ENCODE assay signal across 15 cellular contexts in the genomic region with DNA sequence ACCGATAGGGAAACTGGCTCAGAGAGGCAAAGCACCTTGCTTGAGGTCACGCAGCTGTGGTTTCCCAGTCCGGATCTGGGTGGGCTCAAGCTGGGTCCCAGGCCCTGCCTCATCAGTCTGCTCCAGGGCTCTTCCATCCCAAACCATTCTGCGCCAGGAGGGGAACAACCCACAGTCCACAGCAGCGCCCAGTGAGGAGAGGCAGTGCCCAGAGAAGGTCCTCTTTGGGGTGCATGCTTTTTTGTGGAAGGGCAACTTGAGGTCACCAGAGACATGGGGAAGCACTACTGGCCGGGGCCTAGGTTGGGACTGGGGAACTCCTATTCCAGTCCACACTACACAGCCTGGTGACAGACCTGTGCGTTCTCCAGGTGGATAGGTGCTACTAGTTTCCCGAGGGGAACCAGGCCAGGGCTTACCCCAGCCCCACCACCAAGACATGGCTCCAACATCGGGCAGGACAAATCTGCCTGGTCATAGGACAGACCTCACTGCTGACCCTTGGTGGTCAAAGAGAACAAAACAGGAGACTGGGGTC.
"Had no signal": no experiment of that assay in that cellular context is flagged by ENCODE, and none has a peak within 500 bp of the region (broad histone marks: within the 10 kb centered on the region; RNA-seq: fewer than 3 reads in every experiment).

No MANE protein-coding gene starts in this region.

- H3K4me1 ChIP-seq: body of pancreas, SJCRH30 had no signal

- H3K4me1 Mint-ChIP-seq: memory B cell had no signal

- H3K27me3 ChIP-seq: body of pancreas, ovary had no signal

- H3K27ac ChIP-seq: body of pancreas, ovary, SJCRH30 had no signal

- DNase-seq: activated CD4-positive, alpha-beta memory T cell treated with anti-CD3 and anti-CD28 coated beads for 36 hours; activated T-cell treated with anti-CD3 and anti-CD28 coated beads for 4 hours; amniotic stem cell; body of pancreas; central memory CD4-positive, alpha-beta T cell; dermis blood vessel endothelial cell; erythroblast; left colon; nephron progenitor cell; SJCRH30 had no signal

- ATAC-seq: activated naive CD4-positive, alpha-beta T cell treated with anti-CD3 and anti-CD28 coated beads, Interleukin-2, amount 50 U/mL, for 72 hours; activated T-helper 17 cell treated with anti-CD3 and anti-CD28 coated beads, Interleukin-2, amount 50 U/mL, for 72 hours; body of pancreas; left colon had no signal

- H3K27ac Mint-ChIP-seq: activated CD4-positive, alpha-beta memory T cell treated with anti-CD3 and anti-CD28 coated beads for 36 hours; activated T-helper 17 cell treated with anti-CD3 and anti-CD28 coated beads, Interleukin-2, amount 50 U/mL, for 72 hours; memory B cell; nephron progenitor cell had no signal

- H3K4me3 Mint-ChIP-seq: activated CD4-positive, alpha-beta memory T cell treated with anti-CD3 and anti-CD28 coated beads for 36 hours; activated T-helper 17 cell treated with anti-CD3 and anti-CD28 coated beads, Interleukin-2, amount 50 U/mL, for 72 hours; memory B cell; nephron progenitor cell had no signal

- H3K4me3 ChIP-seq: body of pancreas, ovary, SJCRH30, skin epidermis had no signal

- H3K9me3 ChIP-seq: body of pancreas, ovary, SJCRH30 had no signal

- H3K36me3 Mint-ChIP-seq: activated CD4-positive, alpha-beta memory T cell treated with anti-CD3 and anti-CD28 coated beads for 36 hours; activated naive CD4-positive, alpha-beta T cell treated with anti-CD3 and anti-CD28 coated beads, Interleukin-2, amount 50 U/mL, for 72 hours; memory B cell had no signal

- H3K9me3 Mint-ChIP-seq: activated CD4-positive, alpha-beta memory T cell treated with anti-CD3 and anti-CD28 coated beads for 36 hours; activated naive CD4-positive, alpha-beta T cell treated with anti-CD3 and anti-CD28 coated beads, Interleukin-2, amount 50 U/mL, for 72 hours; activated T-helper 17 cell treated with anti-CD3 and anti-CD28 coated beads, Interleukin-2, amount 50 U/mL, for 72 hours; nephron progenitor cell had no signal

- H3K36me3 ChIP-seq: ovary, SJCRH30 had no signal
